Comparison of ENCODE assay signal across 8 cellular contexts in genomic region chr5:36692791-36693763, GRCh38.
DNase-seq lines count a peak whose midpoint lies in the region; ATAC-seq and TF ChIP-seq lines count a peak whose summit lies in the region.

No MANE protein-coding gene starts in this region.

- no peaks in the 10 kb centered on the region for H3K27me3 ChIP-seq in HAP-1 (ENCODE audit: low read depth)

- peaks cover 2% of the 10 kb centered on the region for H3K36me3 Mint-ChIP-seq in activated B cell treated with CpG ODN at 0.5 μM for 24 hours (ENCODE audit: low read depth)
- H3K36me3 Mint-ChIP-seq in stimulated activated naive CD8-positive, alpha-beta T cell treated with anti-CD3 and anti-CD28 coated beads, Interleukin-15, Interleukin-2, amounts not matched to agents 100 ng/mL and 50 ng/mL, for 24 hours (ENCODE audit: low read depth) = no peaks in the 10 kb centered on the region

- CTCF ChIA-PET in activated B cell treated with CpG ODN at 0.5 μM for 24 hours (lab: Charles Lee) = interaction anchor here (0.8 to 4.8 kb wide), 16 partner anchors 9 to 614 kb away, joined by 3 to 48 read pairs (median 5); partner anchors contain the start of gene NADK2

- peaks cover 32% of the 10 kb centered on the region for H3K4me1 Mint-ChIP-seq in activated B cell treated with CpG ODN at 0.5 μM for 24 hours
- H3K4me1 Mint-ChIP-seq in stimulated activated naive CD8-positive, alpha-beta T cell treated with anti-CD3 and anti-CD28 coated beads, Interleukin-15, Interleukin-2, amounts not matched to agents 100 ng/mL and 50 ng/mL, for 24 hours (ENCODE audit: low read depth) = peaks cover 28% of the 10 kb centered on the region

- DNase-seq in NCI-H510A treated with DMSO at 0.1 percent for 48 hours (lab: John Stamatoyannopoulos, UW) (peak; percentile 43), NCI-H510A (lab: John Stamatoyannopoulos, UW) (no peak), HAP-1 (ENCODE audit: low spot score in 2 of 2) (peak; percentile 74 to 86), activated B cell treated with CpG ODN at 0.5 μM for 24 hours (peak; percentile 59), epithelial cell of proximal tubule (ENCODE audit: low read depth) (no peak), mesenteric fat pad (ENCODE audit: low spot score) (peak; percentile 91)

- in situ Hi-C loops in HAP-1 (cut with MboI; ENCODE audit: low sequenced_read_pairs) = loop anchor here (10.0 to 25.0 kb wide), 2 partner anchors 278 to 631 kb away; partner anchors contain the start of gene UGT3A2

- no peaks in the 10 kb centered on the region for H3K36me3 ChIP-seq in HAP-1 (replicated peaks)

- no peaks in the 10 kb centered on the region for H3K27me3 Mint-ChIP-seq in activated B cell treated with CpG ODN at 0.5 μM for 24 hours
- peaks cover 22% of the 10 kb centered on the region for H3K27me3 Mint-ChIP-seq in stimulated activated naive CD8-positive, alpha-beta T cell treated with anti-CD3 and anti-CD28 coated beads, Interleukin-15, Interleukin-2, amounts not matched to agents 100 ng/mL and 50 ng/mL, for 24 hours

- intact Hi-C loops in activated B cell treated with CpG ODN at 0.5 μM for 24 hours (cut with micrococcal nuclease) = loop anchor here (1.0 to 10.0 kb wide), 12 partner anchors 31 to 1858 kb away; partner anchors contain the start of genes DNAJC21, LMBRD2, NIPBL and TTC23L

- TF ChIP-seq CTCF in LNCAP (IDR thresholded peaks at IDR 0.05) = peak; percentile 79
- TF ChIP-seq CTCF in activated B cell treated with CpG ODN at 0.5 μM for 24 hours (IDR thresholded peaks at IDR 0.05) = no peak
- TF ChIP-seq CTCF in epithelial cell of proximal tubule (conservative IDR thresholded peaks at IDR 0.05; ENCODE audit: low read depth, low read length) = peak; percentile 79

- no peaks in the 10 kb centered on the region; the same call in 1 of the 2 replicates for H3K9me3 ChIP-seq in HAP-1

- ATAC-seq in activated B cell treated with CpG ODN at 0.5 μM for 24 hours (ENCODE audit: low read depth) = peak; percentile 69

- peak overlapping the region; percentile 70 for H3K4me3 Mint-ChIP-seq in activated B cell treated with CpG ODN at 0.5 μM for 24 hours
- peak overlapping the region; percentile 39 for H3K4me3 Mint-ChIP-seq in stimulated activated naive CD8-positive, alpha-beta T cell treated with anti-CD3 and anti-CD28 coated beads, Interleukin-15, Interleukin-2, amounts not matched to agents 100 ng/mL and 50 ng/mL, for 24 hours

- no peak overlapping the region for H3K27ac Mint-ChIP-seq in activated B cell treated with CpG ODN at 0.5 μM for 24 hours
- no peak overlapping the region for H3K27ac Mint-ChIP-seq in stimulated activated naive CD8-positive, alpha-beta T cell treated with anti-CD3 and anti-CD28 coated beads, Interleukin-15, Interleukin-2, amounts not matched to agents 100 ng/mL and 50 ng/mL, for 24 hours

- H3K4me3 ChIP-seq in HAP-1 (peak overlapping the region; percentile 19), epithelial cell of proximal tubule (ENCODE audit: low read depth, low read length) (peak overlapping the region; percentile 34)

- H3K4me1 ChIP-seq in HAP-1 = peaks cover 16% of the 10 kb centered on the region

- POLR2A ChIA-PET in activated B cell treated with CpG ODN at 0.5 μM for 24 hours (lab: Charles Lee) = interaction anchor here (1.0 to 1.8 kb wide), 2 partner anchors 30 to 452 kb away, joined by 4 to 5 read pairs; partner anchors contain the start of gene NADK2

- H3K9me3 Mint-ChIP-seq in activated B cell treated with CpG ODN at 0.5 μM for 24 hours = no peaks in the 10 kb centered on the region
- no peaks in the 10 kb centered on the region for H3K9me3 Mint-ChIP-seq in stimulated activated naive CD8-positive, alpha-beta T cell treated with anti-CD3 and anti-CD28 coated beads, Interleukin-15, Interleukin-2, amounts not matched to agents 100 ng/mL and 50 ng/mL, for 24 hours

Comparison
In these comparisons a context has a peak if more than half of its experiments do, and no peak if none do; other contexts are left out.
1. DNase-seq: peak in NCI-H510A treated with DMSO at 0.1 percent for 48 hours (single experiment), HAP-1 (2 of 2), activated B cell treated with CpG ODN at 0.5 μM for 24 hours (single experiment) and mesenteric fat pad (single experiment); none in NCI-H510A (single experiment) and epithelial cell of proximal tubule (single experiment).